In genomic region chr21:27833298-27833697, GRCh38 we compare ENCODE assay signal across 26 cellular contexts.
"Had no signal": no experiment of that assay in that cellular context is flagged by ENCODE, and none has a peak within 500 bp of the region (broad histone marks: within the 10 kb centered on the region; RNA-seq: fewer than 3 reads in every experiment).

No MANE protein-coding gene starts in this region.

- H3K36me3 ChIP-seq: stomach, suprapubic skin, thoracic aorta, thyroid gland, tibial artery, tibial nerve, transverse colon, upper lobe of left lung, upper lobe of right lung, uterus, vagina had no signal

- ATAC-seq: stimulated activated effector memory CD8-positive, alpha-beta T cell treated with anti-CD3 and anti-CD28 coated beads, Interleukin-12 subunit alpha, Interleukin-12 subunit beta, amount 100 ng/mL, for 72 hours; stimulated activated memory B cell treated with anti-CD40 and anti-IgM and Interleukin-4, amounts not matched to agents 10 μg/mL and 1 μg/mL and 100 μg/mL, for 72 hours; stimulated activated naive B cell treated with anti-CD40 and anti-IgM and Interleukin-4, amounts not matched to agents 10 μg/mL and 1 μg/mL and 100 μg/mL, for 72 hours; stimulated activated naive CD8-positive, alpha-beta T cell treated with anti-CD3 and anti-CD28 coated beads, Interleukin-15, amount 100 ng/mL, for 72 hours; stimulated activated naive CD8-positive, alpha-beta T cell treated with anti-CD3 and anti-CD28 coated beads, Interleukin-15, Interleukin-2, amounts not matched to agents 100 U/mL and 50 U/mL, for 24 hours; upper lobe of right lung had no signal

- H3K4me3 ChIP-seq: stomach, suprapubic skin, testis, thoracic aorta, thyroid gland, tibial artery, tibial nerve, transverse colon, upper lobe of left lung, upper lobe of right lung, uterus, vagina had no signal

- DNase-seq: stimulated activated CD4-positive, alpha-beta T cell treated with anti-CD3 and anti-CD28 coated beads, Interleukin-2, amount 100 ng/mL, for 48 hours; stimulated activated CD4-positive, alpha-beta T cell treated with anti-CD3 and anti-CD28 coated beads, Interleukin-4, amount 100 ng/mL, for 1 hour; stimulated activated CD4-positive, alpha-beta T cell treated with anti-CD3 and anti-CD28 coated beads, Interleukin-4, amount 100 ng/mL, for 24 hours; stimulated activated CD4-positive, alpha-beta T cell treated with anti-CD3 and anti-CD28 coated beads, Interleukin-4, amount 100 ng/mL, for 4 hours; stimulated activated CD8-positive, alpha-beta memory T cell treated with anti-CD3 and anti-CD28 coated beads, Interleukin-4, amount 100 ng/mL, for 48 hours; stimulated activated naive B cell treated with anti-CD40 and anti-IgM and Interleukin-4, amounts not matched to agents 10 μg/mL and 1 μg/mL and 100 μg/mL, for 72 hours; stimulated activated naive CD4-positive, alpha-beta T cell; stimulated activated naive CD4-positive, alpha-beta T cell treated with Interleukin-2 at 50 U/mL for 16 hours; stimulated activated naive CD8-positive, alpha-beta T cell treated with anti-CD3 and anti-CD28 coated beads, Interleukin-15, amount 100 ng/mL, for 72 hours; stimulated activated naive CD8-positive, alpha-beta T cell treated with anti-CD3 and anti-CD28 coated beads, Interleukin-15, Interleukin-2, amounts not matched to agents 100 U/mL and 50 U/mL, for 24 hours; stomach; substantia nigra; testis; thyroid gland; tibial artery; transverse colon; trophoblast cell; upper lobe of left lung; upper lobe of right lung; uterus had no signal

- H3K27ac ChIP-seq: stomach, suprapubic skin, testis, thoracic aorta, thyroid gland, tibial artery, tibial nerve, transverse colon, upper lobe of left lung, upper lobe of right lung, uterus, vagina had no signal

- H3K27me3 ChIP-seq: stomach, suprapubic skin, testis, thyroid gland, tibial artery, tibial nerve, transverse colon, upper lobe of left lung, upper lobe of right lung, uterus, vagina had no signal

- H3K9me3 ChIP-seq: stomach, suprapubic skin, testis, thoracic aorta, thyroid gland, tibial artery, transverse colon, upper lobe of left lung, upper lobe of right lung, uterus, vagina had no signal

- H3K4me1 ChIP-seq: suprapubic skin, testis, thyroid gland, transverse colon, uterus, vagina had no signal
